ENCODE assay signal across 8 cellular contexts in genomic region chr1:113976609-113977278, GRCh38. TPM values are rescaled to one million over a fixed set of nuclear protein-coding genes. Genes with fewer than 3 reads are reported as not detected.
DNase-seq lines count a peak whose midpoint lies in the region; ATAC-seq, FAIRE-seq and TF ChIP-seq lines count a peak whose summit lies in the region.

No MANE protein-coding gene starts in this region.

- peaks cover 68% of the 10 kb centered on the region for H3K36me3 Mint-ChIP-seq in CD4-positive, alpha-beta T cell (ENCODE audit: low read depth)
- peaks cover 40% of the 10 kb centered on the region for H3K36me3 Mint-ChIP-seq in WTC11
- peaks cover 23% of the 10 kb centered on the region for H3K36me3 Mint-ChIP-seq in activated T-cell treated with anti-CD3 and anti-CD28 coated beads, Interleukin-2, amount 50 U/mL, for 4 hours (ENCODE audit: insufficient read depth)

- TF ChIP-seq POLR2A in uterus (IDR thresholded peaks at IDR 0.05) = no peak

- no peaks in the 10 kb centered on the region for H3K27me3 ChIP-seq in CD4-positive, alpha-beta T cell (ENCODE audit: control insufficient read depth, insufficient read depth, low read length)
- H3K27me3 ChIP-seq in HUES48 (ENCODE audit: control insufficient read depth, insufficient read depth, low read length) (no peaks in the 10 kb centered on the region), uterus (no peaks in the 10 kb centered on the region)

- no peak overlapping the region for H3K27ac ChIP-seq in CD4-positive, alpha-beta T cell (ENCODE audit: low read depth, low read length)
- H3K27ac ChIP-seq in HUES48 (ENCODE audit: low read depth, low read length) (peak overlapping the region; percentile 97), kidney (ENCODE audit: low read depth in 2 of 2, low read length in 2 of 2) (no peak overlapping the region), uterus (peak overlapping the region; percentile 18 to 45)

- no peaks in the 10 kb centered on the region for H3K9me3 Mint-ChIP-seq in CD4-positive, alpha-beta T cell
- H3K9me3 Mint-ChIP-seq in WTC11 = no peaks in the 10 kb centered on the region
- no peaks in the 10 kb centered on the region for H3K9me3 Mint-ChIP-seq in activated T-cell treated with anti-CD3 and anti-CD28 coated beads, Interleukin-2, amount 50 U/mL, for 4 hours

- peaks cover 52% of the 10 kb centered on the region for H3K4me1 Mint-ChIP-seq in CD4-positive, alpha-beta T cell (ENCODE audit: low read depth)
- H3K4me1 Mint-ChIP-seq in WTC11 = peaks cover 70% of the 10 kb centered on the region
- peaks cover 28% of the 10 kb centered on the region for H3K4me1 Mint-ChIP-seq in activated T-cell treated with anti-CD3 and anti-CD28 coated beads, Interleukin-2, amount 50 U/mL, for 4 hours (ENCODE audit: low read depth)

- H3K4me3 ChIP-seq in HUES48 (ENCODE audit: low read depth, low read length) (peak overlapping the region; percentile 28; the same call in 1 of the 2 replicates), kidney (ENCODE audit: low read length in 2 of 2) (no peak overlapping the region), uterus (no peak overlapping the region)

- H3K9me3 ChIP-seq in CD4-positive, alpha-beta T cell (ENCODE audit: control insufficient read depth, low read length) = no peaks in the 10 kb centered on the region
- H3K9me3 ChIP-seq in HUES48 (ENCODE audit: control insufficient read depth, insufficient read depth, low read length) (no peaks in the 10 kb centered on the region), kidney (ENCODE audit: control insufficient read depth in 1 of 2, low read length in 2 of 2) (no peaks in the 10 kb centered on the region), uterus (no peaks in the 10 kb centered on the region)

- CTCF ChIA-PET in CD4-positive, alpha-beta T cell (lab: Charles Lee) = interaction anchor here (0.5 to 1.9 kb wide), 7 partner anchors 29 to 306 kb away, joined by 3 to 7 read pairs (median 3); partner anchors contain the start of genes AP4B1 and HIPK1
- CTCF ChIA-PET in WTC11 (lab: Charles Lee) = interaction anchor here (0.6 to 5.5 kb wide), 49 partner anchors 8 to 382 kb away, joined by 3 to 107 read pairs (median 4); partner anchors contain the start of gene SYT6

- peak; percentile 37 for ATAC-seq in CD4-positive, alpha-beta T cell (ENCODE audit: poor library complexity)
- peak; percentile 31 for ATAC-seq in WTC11
- no peak for ATAC-seq in activated T-cell treated with anti-CD3 and anti-CD28 coated beads, Interleukin-2, amount 50 U/mL, for 4 hours
- no peak for ATAC-seq in GM19455 (IDR thresholded peaks at IDR 0.05; ENCODE audit: unreplicated experiment)

- POLR2A ChIA-PET in CD4-positive, alpha-beta T cell (lab: Charles Lee) = interaction anchor here (0.9 to 1.6 kb wide), 3 partner anchors 45 to 104 kb away, joined by 4 read pairs; no protein-coding TSS in a partner anchor
- POLR2A ChIA-PET in WTC11 (lab: Charles Lee) = interaction anchor here (0.7 kb wide), 1 partner anchor 468 kb away, joined by 3 read pairs; no protein-coding TSS in a partner anchor

- no peak for DNase-seq in CD4-positive, alpha-beta T cell
- DNase-seq in WTC11 (ENCODE audit: low spot score) (no peak), kidney (no peak), uterus (peak in 1 of 2 donors; percentile 50), DMS153 treated with DMSO at 0.1 percent for 48 hours (lab: John Stamatoyannopoulos, UW; ENCODE audit: unreplicated experiment) (no peak)
- no peak for DNase-seq in activated T-cell treated with anti-CD3 and anti-CD28 coated beads, Interleukin-2, amount 50 U/mL, for 4 hours

- H3K9ac ChIP-seq in HUES48 (ENCODE audit: low read depth, low read length) = no peak overlapping the region
- H3K9ac ChIP-seq in kidney (ENCODE audit: low read length in 2 of 2) = no peak overlapping the region

- TF ChIP-seq CTCF in CD4-positive, alpha-beta T cell (IDR thresholded peaks at IDR 0.05) = no peak
- TF ChIP-seq CTCF in WTC11 (IDR thresholded peaks at IDR 0.05) (peak; percentile 15; the same call in 1 of the 2 replicates), kidney (IDR thresholded peaks at IDR 0.05; ENCODE audit: borderline replicate concordance, extremely low read depth, insufficient read depth) (peak; percentile 20), uterus (IDR thresholded peaks at IDR 0.05) (peak in 3 of 4 experiments; percentile 38 to 56 (median 50))

- H3K36me3 ChIP-seq in HUES48 (ENCODE audit: control insufficient read depth, insufficient read depth, low read length) (peaks cover 42% of the 10 kb centered on the region), kidney (ENCODE audit: control insufficient read depth in 1 of 2, insufficient read depth in 2 of 2, low read length in 2 of 2) (peaks cover 16 to 19% of the 10 kb centered on the region in 2 donors), uterus (no peaks in the 10 kb centered on the region)

- H3K4me3 Mint-ChIP-seq in CD4-positive, alpha-beta T cell = peak overlapping the region; percentile 42
- peak overlapping the region; percentile 41 for H3K4me3 Mint-ChIP-seq in WTC11
- H3K4me3 Mint-ChIP-seq in activated T-cell treated with anti-CD3 and anti-CD28 coated beads, Interleukin-2, amount 50 U/mL, for 4 hours = no peak overlapping the region

- H3K27ac Mint-ChIP-seq in CD4-positive, alpha-beta T cell = peak overlapping the region; percentile 65
- peak overlapping the region; percentile 97 for H3K27ac Mint-ChIP-seq in WTC11

- H3K27me3 Mint-ChIP-seq in CD4-positive, alpha-beta T cell = no peaks in the 10 kb centered on the region
- H3K27me3 Mint-ChIP-seq in WTC11 (ENCODE audit: low read depth) = no peaks in the 10 kb centered on the region
- H3K27me3 Mint-ChIP-seq in activated T-cell treated with anti-CD3 and anti-CD28 coated beads, Interleukin-2, amount 50 U/mL, for 4 hours (ENCODE audit: low read depth) = no peaks in the 10 kb centered on the region

- intact Hi-C loops in CD4-positive, alpha-beta T cell (cut with DNase I, micrococcal nuclease) = loop anchor here in 1 of 2 experiments (5.0 kb wide), 1 partner anchor 139 kb away; no protein-coding TSS in a partner anchor
- intact Hi-C loops in kidney (cut with DNase I) = loop anchor here (5.0 kb wide), 1 partner anchor 306 kb away; no protein-coding TSS in a partner anchor
- intact Hi-C loops in uterus (cut with DNase I; ENCODE audit: low total_unique reads) = loop anchor here (5.0 kb wide), 1 partner anchor 306 kb away; no protein-coding TSS in a partner anchor

- H3K4me1 ChIP-seq in HUES48 (ENCODE audit: control insufficient read depth, insufficient read depth, low read length) (peaks cover 66% of the 10 kb centered on the region), kidney (ENCODE audit: control insufficient read depth in 1 of 2, insufficient read depth in 1 of 2, low read depth in 1 of 2, low read length in 2 of 2) (peaks cover 7 to 15% of the 10 kb centered on the region in 2 donors), uterus (peaks cover 0 to 20% of the 10 kb centered on the region in 2 donors)

- FAIRE-seq in kidney (lab: Jason Lieb, UNC) = no peak

TF ChIP-seq in WTC11, 78 proteins besides CTCF, POLR2A, EP300 and RAD21 (continues in another document):
- TF ChIP-seq ETV6 (CRISPR knock-in tag; IDR thresholded peaks at IDR 0.05) (peak; percentile 37; the same call in 1 of the 2 replicates), PRDM15 (CRISPR knock-in tag; IDR thresholded peaks at IDR 0.05) (peak; percentile 22; the same call in 1 of the 2 replicates), CDX4 (CRISPR knock-in tag; IDR thresholded peaks at IDR 0.05; ENCODE audit: borderline replicate concordance) (no peak), ATF1 (CRISPR knock-in tag; IDR thresholded peaks at IDR 0.05) (no peak), TEAD1 (CRISPR knock-in tag; IDR thresholded peaks at IDR 0.05) (peak; percentile 71; the same call in 1 of the 2 replicates), SP1 (CRISPR knock-in tag; conservative IDR thresholded peaks at IDR 0.05) (0 out of 2 replicates have a peak, but pooled peaks have one; percentile 15)

RNA-seq across cellular contexts. Expression of gene OLFML3, which starts 2.5 kb away (rescaled TPM):
- total RNA-seq in CD4-positive, alpha-beta T cell = under 1 TPM; 0.30 to 0.31 TPM
- total RNA-seq in WTC11 (2021) = 65.8 to 91.1 TPM (median 90.4 TPM) in 3 replicates
- 13.5 TPM for total RNA-seq in kidney
- 22.9 TPM for polyA plus RNA-seq in kidney (ENCODE audit: insufficient read depth, low read depth, low replicate concordance)
- 100 to 1,000 TPM in 2 of 4 donors, 10 to 100 TPM in 2; 86.6 to 302 (median 122) TPM for total RNA-seq in uterus
- under 1 TPM; 0.15 to 0.21 (median 0.16) TPM for total RNA-seq in activated T-cell treated with anti-CD3 and anti-CD28 coated beads, Interleukin-2, amount 50 U/mL, for 4 hours

RNA-seq across cellular contexts. Expression of gene HIPK1, which starts 47.6 kb away (rescaled TPM):
- 100 to 1,000 TPM; 245 to 251 TPM for total RNA-seq in CD4-positive, alpha-beta T cell
- total RNA-seq in WTC11 (2021) = 52.2 to 56.9 TPM (median 53.9 TPM) in 3 replicates
- 65.0 TPM for total RNA-seq in kidney
- 8.4 TPM for polyA plus RNA-seq in kidney (ENCODE audit: insufficient read depth, low read depth, low replicate concordance)
- 10 to 100 TPM; 21.5 to 92.7 (median 39.7) TPM for total RNA-seq in uterus
- 10 to 100 TPM; 63.6 to 67.1 (median 63.6) TPM for total RNA-seq in activated T-cell treated with anti-CD3 and anti-CD28 coated beads, Interleukin-2, amount 50 U/mL, for 4 hours

Comparison
In these comparisons a context has a peak if more than half of its experiments do, and no peak if none do; other contexts are left out.
1. ATAC-seq: peak in CD4-positive, alpha-beta T cell (single experiment) and WTC11 (single experiment); none in activated T-cell treated with anti-CD3 and anti-CD28 coated beads, Interleukin-2, amount 50 U/mL, for 4 hours (0 of 2) and GM19455 (single experiment).
2. H3K27ac ChIP-seq: peak in HUES48 (single experiment) and uterus (2 of 2); none in CD4-positive, alpha-beta T cell (single experiment) and kidney (0 of 2).
3. RNA of gene OLFML3, which starts 2.5 kb away (total RNA-seq): 86.6 to 302 TPM in uterus, 65.8 to 91.1 TPM in WTC11 and 13.5 TPM in kidney (single experiment); 0.30 to 0.31 TPM in CD4-positive, alpha-beta T cell and 0.15 to 0.21 TPM in activated T-cell treated with anti-CD3 and anti-CD28 coated beads, Interleukin-2, amount 50 U/mL, for 4 hours; every median in the first group is over 10 times any median in the second.